In the genomic region with DNA sequence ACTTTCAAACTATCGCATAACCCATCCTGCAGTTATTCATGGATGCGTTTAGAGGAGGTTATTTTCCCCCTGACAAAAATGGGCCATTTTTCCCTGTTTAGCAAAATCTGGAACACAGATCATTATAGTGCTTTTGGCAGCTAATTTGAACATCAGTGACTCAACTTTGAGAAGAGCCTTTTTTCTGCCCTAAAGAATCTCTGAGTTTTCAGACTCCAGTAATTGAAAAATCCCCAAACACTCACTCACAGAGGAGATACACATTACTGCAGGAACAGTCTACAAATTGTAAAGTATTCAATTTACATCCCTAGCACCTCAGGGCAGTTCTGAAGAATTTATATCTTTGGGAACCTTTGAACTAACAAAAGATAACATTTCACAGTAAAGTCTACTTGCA, we compare ENCODE assay signal across 25 cellular contexts.
"Had no signal": no experiment of that assay in that cellular context is flagged by ENCODE, and none has a peak within 500 bp of the region (broad histone marks: within the 10 kb centered on the region; RNA-seq: fewer than 3 reads in every experiment).

No MANE protein-coding gene starts in this region.

- ATAC-seq: activated T-cell treated with anti-CD3 and anti-CD28 coated beads, Interleukin-2, amount 50 U/mL, for 4 hours; foreskin keratinocyte; natural killer cell; pancreas; right lobe of liver had no signal

- H3K4me1 ChIP-seq: breast epithelium, esophagus muscularis mucosa, right lobe of liver, vagina had no signal

- H3K27ac ChIP-seq: breast epithelium, esophagus muscularis mucosa, foreskin keratinocyte, neutrophil, pancreas, right lobe of liver, stomach, vagina had no signal

- H3K36me3 ChIP-seq: breast epithelium, esophagus muscularis mucosa, neutrophil, pancreas, right lobe of liver, stomach, vagina had no signal

- H3K4me1 Mint-ChIP-seq: activated CD4-positive, alpha-beta T cell treated with anti-CD3 and anti-CD28 coated beads, Interleukin-2, amount 10 ng/mL, durations not matched to agents 24 days and 14 days; natural killer cell had no signal

- H3K9me3 ChIP-seq: breast epithelium, neutrophil, pancreas, right lobe of liver, vagina had no signal

- H3K4me3 Mint-ChIP-seq: activated CD4-positive, alpha-beta T cell treated with anti-CD3 and anti-CD28 coated beads, Interleukin-2, amount 10 ng/mL, durations not matched to agents 24 days and 14 days; activated naive CD4-positive, alpha-beta T cell treated with anti-CD3 and anti-CD28 coated beads for 36 hours; activated T-cell treated with anti-CD3 and anti-CD28 coated beads, Interleukin-2, amount 50 U/mL, for 4 hours; dendritic cell treated with granulocyte-macrophage colony-stimulating factor and Interleukin-4, amounts not matched to agents 40 ng/mL and 50 ng/mL, for 4 days; natural killer cell; T-helper 2 cell treated with Interferon-gamma antibody and Interleukin-4, amounts not matched to agents 5 μg/mL and 100 μg/mL, for 36 hours had no signal

- DNase-seq: activated CD4-positive, alpha-beta T cell treated with anti-CD3 and anti-CD28 coated beads, Interleukin-2, amount 10 ng/mL, durations not matched to agents 24 days and 14 days; activated CD4-positive, CD25-positive, alpha-beta regulatory T cell; activated CD8-positive, alpha-beta memory T cell treated with anti-CD3 and anti-CD28 coated beads, Interleukin-2, amount 50 U/mL, for 4 hours; activated naive CD4-positive, alpha-beta T cell treated with anti-CD3 and anti-CD28 coated beads for 36 hours; activated T-cell treated with anti-CD3 and anti-CD28 coated beads, Interleukin-2, amount 50 U/mL, for 4 hours; aorta; effector CD8-positive, alpha-beta T cell; foreskin keratinocyte; glutamatergic neuron; hypothalamus; islet precursor cell; natural killer cell; pancreas; right lobe of liver; small intestine; stimulated activated CD4-positive, alpha-beta T cell treated with anti-CD3 and anti-CD28 coated beads, Interleukin-4, amount 100 ng/mL, for 1 hour; stomach; trophoblast cell had no signal

- H3K4me3 ChIP-seq: breast epithelium, esophagus muscularis mucosa, lung, pancreas, right lobe of liver, stomach, vagina had no signal

- H3K9me3 Mint-ChIP-seq: activated CD4-positive, alpha-beta T cell treated with anti-CD3 and anti-CD28 coated beads, Interleukin-2, amount 10 ng/mL, durations not matched to agents 24 days and 14 days; dendritic cell treated with granulocyte-macrophage colony-stimulating factor and Interleukin-4, amounts not matched to agents 40 ng/mL and 50 ng/mL, for 4 days had no signal

- H3K27ac Mint-ChIP-seq: activated CD4-positive, alpha-beta T cell treated with anti-CD3 and anti-CD28 coated beads, Interleukin-2, amount 10 ng/mL, durations not matched to agents 24 days and 14 days; activated naive CD4-positive, alpha-beta T cell treated with anti-CD3 and anti-CD28 coated beads for 36 hours; dendritic cell treated with granulocyte-macrophage colony-stimulating factor and Interleukin-4, amounts not matched to agents 40 ng/mL and 50 ng/mL, for 4 days; natural killer cell; T-helper 2 cell treated with Interferon-gamma antibody and Interleukin-4, amounts not matched to agents 5 μg/mL and 100 μg/mL, for 36 hours had no signal

- H3K27me3 ChIP-seq: breast epithelium, foreskin keratinocyte, pancreas, vagina had no signal
